ENCODE assay signal across 1 cellular context in genomic region chr1:11272842-11273594, GRCh38.
TF ChIP-seq lines count a peak whose summit lies in the region.

UBIAD1 (plus strand) TSS chr1:11273198; CDS start chr1:11273532, 334 bp downstream.

TF ChIP-seq in HepG2, 621 proteins besides CTCF, POLR2A, EP300 and RAD21 (continued from another document and continues in another):
- TF ChIP-seq ZNF749 (CRISPR knock-in tag; IDR thresholded peaks at IDR 0.05; ENCODE audit: borderline replicate concordance) (0 out of 2 replicates have a peak, but pooled peaks have one; percentile 89), TRAFD1 (CRISPR knock-in tag; IDR thresholded peaks at IDR 0.05; ENCODE audit: borderline replicate concordance) (no peak), RORA (CRISPR knock-in tag; IDR thresholded peaks at IDR 0.05) (no peak), TCF7L2 (IDR thresholded peaks at IDR 0.05; ENCODE audit: low read depth, low read length) (no peak), ZNF350 (CRISPR knock-in tag; IDR thresholded peaks at IDR 0.05; ENCODE audit: borderline replicate concordance, low read depth) (peak; percentile 87), MATR3 (CRISPR knock-in tag; IDR thresholded peaks at IDR 0.05) (no peak), HMG20A (CRISPR knock-in tag; IDR thresholded peaks at IDR 0.05; ENCODE audit: borderline replicate concordance) (no peak), ZNF761 (CRISPR knock-in tag; conservative IDR thresholded peaks at IDR 0.05) (peak; percentile 88), PRPF4 (IDR thresholded peaks at IDR 0.05; ENCODE audit: low read depth, low read length, poor library complexity, severe bottlenecking) (no peak), MAFK (conservative IDR thresholded peaks at IDR 0.05 in 1 of 2, IDR thresholded peaks at IDR 0.05 in 1 of 2; ENCODE audit: low read length in 2 of 2) (no peak), IRF1 (CRISPR knock-in tag; IDR thresholded peaks at IDR 0.05; ENCODE audit: low read depth) (no peak), HINFP (CRISPR knock-in tag; IDR thresholded peaks at IDR 0.05; ENCODE audit: low read depth) (peak; percentile 85; the same call in 1 of the 2 replicates), NFIC (IDR thresholded peaks at IDR 0.05; ENCODE audit: low read length) (no peak), ZNF3 (CRISPR knock-in tag; IDR thresholded peaks at IDR 0.05) (no peak), ZNF747 (CRISPR knock-in tag; IDR thresholded peaks at IDR 0.05; ENCODE audit: borderline replicate concordance) (peak; percentile 62; the same call in 1 of the 2 replicates), KDM2A (CRISPR knock-in tag; IDR thresholded peaks at IDR 0.05; ENCODE audit: borderline replicate concordance, low read depth) (peak; percentile 35; the same call in 1 of the 2 replicates), HDAC1 (CRISPR knock-in tag; IDR thresholded peaks at IDR 0.05) (peak; percentile 80), MYC (CRISPR knock-in tag; IDR thresholded peaks at IDR 0.05; ENCODE audit: borderline replicate concordance) (peak; percentile 97), MIER3 (CRISPR knock-in tag; IDR thresholded peaks at IDR 0.05; ENCODE audit: borderline replicate concordance) (no peak), ZNF737 (CRISPR knock-in tag; IDR thresholded peaks at IDR 0.05; ENCODE audit: borderline replicate concordance) (no peak), PAWR (CRISPR knock-in tag; IDR thresholded peaks at IDR 0.05; ENCODE audit: borderline replicate concordance) (no peak), HNF1A (IDR thresholded peaks at IDR 0.05; ENCODE audit: low read depth) (no peak), HNF1A (CRISPR knock-in tag; IDR thresholded peaks at IDR 0.05; ENCODE audit: borderline replicate concordance) (no peak; the same call in none of the 2 replicates), MXD4 (CRISPR knock-in tag; IDR thresholded peaks at IDR 0.05) (peak; percentile 98), ZNF432 (CRISPR knock-in tag; IDR thresholded peaks at IDR 0.05; ENCODE audit: borderline replicate concordance) (no peak), ZNF121 (CRISPR knock-in tag; IDR thresholded peaks at IDR 0.05) (no peak), SP5 (CRISPR knock-in tag; IDR thresholded peaks at IDR 0.05; ENCODE audit: borderline replicate concordance, low read depth) (peak; percentile 80), HIVEP1 (CRISPR knock-in tag; IDR thresholded peaks at IDR 0.05) (no peak), ZNF260 (CRISPR knock-in tag; IDR thresholded peaks at IDR 0.05; ENCODE audit: borderline replicate concordance, low read depth) (no peak), PAF1 (CRISPR knock-in tag; IDR thresholded peaks at IDR 0.05) (no peak), TOPORS (CRISPR knock-in tag; IDR thresholded peaks at IDR 0.05) (peak; percentile 94), FOXA3 (CRISPR knock-in tag; IDR thresholded peaks at IDR 0.05) (peak; percentile 23), THAP8 (CRISPR knock-in tag; IDR thresholded peaks at IDR 0.05; ENCODE audit: borderline replicate concordance) (no peak), ZBTB40 (IDR thresholded peaks at IDR 0.05) (no peak), ZBTB40 (CRISPR knock-in tag; IDR thresholded peaks at IDR 0.05) (no peak), HOXA5 (CRISPR knock-in tag; IDR thresholded peaks at IDR 0.05) (peak; percentile 71), EHMT2 (IDR thresholded peaks at IDR 0.05; ENCODE audit: borderline replicate concordance, low read depth, low read length) (no peak), PBX2 (CRISPR knock-in tag; IDR thresholded peaks at IDR 0.05) (no peak), ZNF235 (CRISPR knock-in tag; IDR thresholded peaks at IDR 0.05; ENCODE audit: borderline replicate concordance) (no peak), ZNF768 (CRISPR knock-in tag; IDR thresholded peaks at IDR 0.05) (peak; percentile 64; the same call in 1 of the 2 replicates), ZNF790 (CRISPR knock-in tag; IDR thresholded peaks at IDR 0.05; ENCODE audit: borderline replicate concordance) (no peak; the same call in 1 of the 2 replicates), ZNF879 (CRISPR knock-in tag; IDR thresholded peaks at IDR 0.05) (0 out of 2 replicates have a peak, but pooled peaks have one; percentile 19), HNRNPK (IDR thresholded peaks at IDR 0.05; ENCODE audit: low read depth, low read length, poor library complexity, severe bottlenecking) (peak; percentile 65), TAF15 (IDR thresholded peaks at IDR 0.05; ENCODE audit: low read depth, low read length, poor library complexity, severe bottlenecking) (no peak), ZBTB42 (CRISPR knock-in tag; IDR thresholded peaks at IDR 0.05) (0 out of 2 replicates have a peak, but pooled peaks have one; percentile 51), KDM4B (CRISPR knock-in tag; IDR thresholded peaks at IDR 0.05) (no peak), FLYWCH1 (CRISPR knock-in tag; IDR thresholded peaks at IDR 0.05) (peak; percentile 46; the same call in 1 of the 2 replicates), ZNF138 (CRISPR knock-in tag; IDR thresholded peaks at IDR 0.05; ENCODE audit: low read depth) (peak; percentile 60; the same call in 1 of the 2 replicates)
